Comparison of ENCODE assay signal across 1 cellular context in genomic region chr20:35327074-35327976, GRCh38.
TF ChIP-seq lines count a peak whose summit lies in the region.

No MANE protein-coding gene starts in this region.

TF ChIP-seq in HepG2, 621 proteins besides CTCF, POLR2A, EP300 and RAD21 (continued from another document and continues in another):
- TF ChIP-seq ZBTB40 (IDR thresholded peaks at IDR 0.05) (no peak), ZBTB40 (CRISPR knock-in tag; IDR thresholded peaks at IDR 0.05) (peak; percentile 82; the same call in 1 of the 2 replicates), FOXO1 (CRISPR knock-in tag; IDR thresholded peaks at IDR 0.05) (peak; percentile 91), LCORL (IDR thresholded peaks at IDR 0.05) (peak; percentile 98), LCORL (CRISPR knock-in tag; IDR thresholded peaks at IDR 0.05) (peak; percentile 99), ZKSCAN1 (IDR thresholded peaks at IDR 0.05; ENCODE audit: low read length) (peak; percentile 6; the same call in 1 of the 2 replicates), CREB1 (IDR thresholded peaks at IDR 0.05) (peak; percentile 66), CREB1 (CRISPR knock-in tag; IDR thresholded peaks at IDR 0.05) (peak; percentile 92), ZNF333 (CRISPR knock-in tag; IDR thresholded peaks at IDR 0.05; ENCODE audit: borderline replicate concordance) (peak; percentile 46; the same call in 1 of the 2 replicates), GATAD1 (CRISPR knock-in tag; IDR thresholded peaks at IDR 0.05) (peak; percentile 80), REXO4 (CRISPR knock-in tag; IDR thresholded peaks at IDR 0.05; ENCODE audit: borderline replicate concordance) (no peak; the same call in 1 of the 2 replicates), CCDC6 (CRISPR knock-in tag; IDR thresholded peaks at IDR 0.05) (peak; percentile 60; the same call in 1 of the 2 replicates), TFDP2 (CRISPR knock-in tag; IDR thresholded peaks at IDR 0.05) (peak; percentile 20; the same call in 1 of the 2 replicates), DMAP1 (CRISPR knock-in tag; IDR thresholded peaks at IDR 0.05) (peak; percentile 89), RBAK (CRISPR knock-in tag; IDR thresholded peaks at IDR 0.05) (peak; percentile 53; the same call in 1 of the 2 replicates), MAFF (IDR thresholded peaks at IDR 0.05; ENCODE audit: low read depth, low read length) (peak; percentile 61), ZNF431 (CRISPR knock-in tag; IDR thresholded peaks at IDR 0.05; ENCODE audit: borderline replicate concordance, low read depth) (0 out of 2 replicates have a peak, but pooled peaks have one; percentile 89), ZMYM3 (CRISPR knock-in tag; IDR thresholded peaks at IDR 0.05) (peak; percentile 61), ATRX (CRISPR knock-in tag; IDR thresholded peaks at IDR 0.05; ENCODE audit: borderline replicate concordance) (0 out of 2 replicates have a peak, but pooled peaks have one; percentile 82), PHB2 (IDR thresholded peaks at IDR 0.05; ENCODE audit: partially characterized antibody) (no peak), ZNF589 (CRISPR knock-in tag; conservative IDR thresholded peaks at IDR 0.05) (peak; percentile 88; the same call in 1 of the 2 replicates), NFYB (CRISPR knock-in tag; IDR thresholded peaks at IDR 0.05) (peak; percentile 10; the same call in 1 of the 2 replicates), PAWR (CRISPR knock-in tag; IDR thresholded peaks at IDR 0.05; ENCODE audit: borderline replicate concordance) (0 out of 2 replicates have a peak, but pooled peaks have one; percentile 49), ZXDC (CRISPR knock-in tag; IDR thresholded peaks at IDR 0.05) (no peak), ZBTB7B (CRISPR knock-in tag; IDR thresholded peaks at IDR 0.05) (peak; percentile 74; the same call in 1 of the 2 replicates), HINFP (CRISPR knock-in tag; IDR thresholded peaks at IDR 0.05; ENCODE audit: low read depth) (peak; percentile 82), ZNF362 (CRISPR knock-in tag; IDR thresholded peaks at IDR 0.05; ENCODE audit: borderline replicate concordance) (peak; percentile 78), HMG20B (CRISPR knock-in tag; conservative IDR thresholded peaks at IDR 0.05) (peak; percentile 97), ZNF331 (CRISPR knock-in tag; IDR thresholded peaks at IDR 0.05) (peak; percentile 94), NR2F6 (IDR thresholded peaks at IDR 0.05) (peak; percentile 100), NR2F6 (CRISPR knock-in tag; IDR thresholded peaks at IDR 0.05) (peak; percentile 99), ZNF713 (CRISPR knock-in tag; IDR thresholded peaks at IDR 0.05) (peak; percentile 82; the same call in 1 of the 2 replicates), BCL3 (CRISPR knock-in tag; IDR thresholded peaks at IDR 0.05) (0 out of 2 replicates have a peak, but pooled peaks have one; percentile 58), MIER2 (CRISPR knock-in tag; IDR thresholded peaks at IDR 0.05) (peak; percentile 82), CBFB (CRISPR knock-in tag; IDR thresholded peaks at IDR 0.05) (peak; percentile 70), HCFC1 (IDR thresholded peaks at IDR 0.05; ENCODE audit: low read depth, low read length) (no peak), LBX2 (CRISPR knock-in tag; IDR thresholded peaks at IDR 0.05; ENCODE audit: borderline replicate concordance) (no peak), ZMYM4 (CRISPR knock-in tag; IDR thresholded peaks at IDR 0.05) (peak; percentile 92), PRDM4 (CRISPR knock-in tag; IDR thresholded peaks at IDR 0.05; ENCODE audit: borderline replicate concordance) (0 out of 2 replicates have a peak, but pooled peaks have one; percentile 17), ZNF501 (CRISPR knock-in tag; IDR thresholded peaks at IDR 0.05) (peak; percentile 90), TBX3 (IDR thresholded peaks at IDR 0.05; ENCODE audit: borderline replicate concordance) (peak; percentile 99)
